12 cellular contexts compared by ENCODE assay signal in genomic region chr2:154306261-154306970, GRCh38.
A peak's percentile ranks its signal among the peaks of the same experiment; 100 is the strongest.
DNase-seq lines count a peak whose midpoint lies in the region; ATAC-seq and TF ChIP-seq lines count a peak whose summit lies in the region.
"Had no signal": no experiment of that assay in that cellular context is flagged by ENCODE, and none has a peak within 500 bp of the region (broad histone marks: within the 10 kb centered on the region; RNA-seq: fewer than 3 reads in every experiment).

No MANE protein-coding gene starts in this region.

- no peak for DNase-seq in GM23338 (ENCODE audit: low spot score)
- peak; percentile 64 for DNase-seq in amniotic epithelial cell (ENCODE audit: low read depth)
- no peak for DNase-seq in mesothelial cell of epicardium (ENCODE audit: low spot score in 2 of 2, unreplicated experiment in 2 of 2)
- DNase-seq in activated CD4-positive, alpha-beta T cell treated with anti-CD3 and anti-CD28 coated beads for 4 hours: no peak
- no peak for DNase-seq in stimulated activated CD4-positive, alpha-beta T cell treated with anti-CD3 and anti-CD28 coated beads, Interleukin-12 subunit alpha, Interleukin-12 subunit beta, amount 100 ng/mL, for 4 hours
- DNase-seq in NCI-H1092 (lab: John Stamatoyannopoulos, UW): no peak
- no peak for DNase-seq in aorta
- DNase-seq: BE2C; CD4-positive, alpha-beta memory T cell had no signal

- H3K36me3 Mint-ChIP-seq in GM23338 (ENCODE audit: low read depth) (no peaks in the 10 kb centered on the region; the same call in 2 of the 3 replicates), mesothelial cell of epicardium (peaks cover 10% of the 10 kb centered on the region)
- H3K36me3 Mint-ChIP-seq: CD4-positive, alpha-beta memory T cell had no signal

- no peaks in the 10 kb centered on the region for H3K9me3 Mint-ChIP-seq in GM23338
- H3K9me3 Mint-ChIP-seq in mesothelial cell of epicardium: peaks cover 8% of the 10 kb centered on the region

- no peaks in the 10 kb centered on the region for H3K9me3 ChIP-seq in aorta (ENCODE audit: control insufficient read depth, low read length)
- H3K9me3 ChIP-seq: BE2C had no signal

- no peaks in the 10 kb centered on the region for H3F3A ChIP-seq in GM23338 (replicated peaks; ENCODE audit: low read depth)

- ATAC-seq in GM23338 (no peak), aorta (ENCODE audit: low FRiP score) (no peak)
- ATAC-seq: HCT116 had no signal

- no peaks in the 10 kb centered on the region for H3K79me2 ChIP-seq in GM23338 (replicated peaks; ENCODE audit: insufficient read depth)

- H3K4me1 Mint-ChIP-seq in GM23338 (peaks cover 7% of the 10 kb centered on the region; the same call in 2 of the 3 replicates), mesothelial cell of epicardium (peaks cover 46% of the 10 kb centered on the region)
- H3K4me1 Mint-ChIP-seq: CD4-positive, alpha-beta memory T cell had no signal

- H3K4me2 ChIP-seq in GM23338: no peak overlapping the region

- H3K36me3 ChIP-seq in GM23338 (ENCODE audit: insufficient read depth): no peaks in the 10 kb centered on the region
- H3K36me3 ChIP-seq in aorta (ENCODE audit: control insufficient read depth in 1 of 2, insufficient read depth in 2 of 2, low read length in 1 of 2): no peaks in the 10 kb centered on the region
- H3K36me3 ChIP-seq: BE2C had no signal

- H3K4me1 ChIP-seq in GM23338 (ENCODE audit: insufficient read depth) (no peaks in the 10 kb centered on the region), aorta (ENCODE audit: control insufficient read depth in 1 of 2, insufficient read depth in 2 of 2, low read length in 2 of 2) (no peaks in the 10 kb centered on the region)
- H3K4me1 ChIP-seq: BE2C had no signal

- H3K9me2 ChIP-seq in GM23338 (ENCODE audit: insufficient read depth): peaks cover 5% of the 10 kb centered on the region; the same call in 1 of the 2 replicates

- TF ChIP-seq CTCF in 22Rv1 (IDR thresholded peaks at IDR 0.05) (no peak), GM23338 (conservative IDR thresholded peaks at IDR 0.05; ENCODE audit: low read depth in 2 of 2) (no peak), mesothelial cell of epicardium (IDR thresholded peaks at IDR 0.05; ENCODE audit: unreplicated experiment) (no peak)

- no peak overlapping the region for H3K4me3 Mint-ChIP-seq in GM23338
- no peak overlapping the region for H3K4me3 Mint-ChIP-seq in mesothelial cell of epicardium
- H3K4me3 Mint-ChIP-seq: CD4-positive, alpha-beta memory T cell had no signal

- intact Hi-C loops in aorta (cut with DNase I): no loop called here

- no peak overlapping the region for H3K4me3 ChIP-seq in GM23338
- no peak overlapping the region for H3K4me3 ChIP-seq in aorta (ENCODE audit: low read length in 2 of 2)

- H3K27me3 ChIP-seq in GM23338 (ENCODE audit: insufficient read depth) (no peaks in the 10 kb centered on the region), aorta (ENCODE audit: control insufficient read depth in 1 of 2, insufficient read depth in 2 of 2, low read length in 1 of 2) (no peaks in the 10 kb centered on the region)
- H3K27me3 ChIP-seq: BE2C had no signal

- WGBS in aorta, 2 donors: 52 to 55% methylated on average over 3 of the region's 3 CpGs

- H3K27ac Mint-ChIP-seq in GM23338 (peak overlapping the region; percentile 49; the same call in 1 of the 2 replicates), mesothelial cell of epicardium (peak overlapping the region; percentile 78)
- H3K27ac Mint-ChIP-seq: CD4-positive, alpha-beta memory T cell had no signal

- H3K27me3 Mint-ChIP-seq in GM23338 (ENCODE audit: insufficient read depth, low read depth, poor library complexity) (no peaks in the 10 kb centered on the region), mesothelial cell of epicardium (ENCODE audit: low read depth) (no peaks in the 10 kb centered on the region)
- H3K27me3 Mint-ChIP-seq: CD4-positive, alpha-beta memory T cell had no signal

- H3K27ac ChIP-seq in 22Rv1: peak overlapping the region; percentile 65
- H3K27ac ChIP-seq in GM23338 (ENCODE audit: low read depth): no peak overlapping the region
- H3K27ac ChIP-seq in aorta (ENCODE audit: low read depth in 1 of 2, low read length in 2 of 2): no peak overlapping the region
- H3K27ac ChIP-seq: C4-2B had no signal

- no peaks in the 10 kb centered on the region for H4K20me1 ChIP-seq in GM23338 (replicated peaks; ENCODE audit: insufficient read depth)

- no peak overlapping the region for H2AFZ ChIP-seq in GM23338

TF ChIP-seq in GM23338, 12 proteins besides CTCF, POLR2A, EP300 and RAD21 (continues in another document):
- TF ChIP-seq ZNF114 (CRISPR knock-in tag; IDR thresholded peaks at IDR 0.05) (no peak), NANOG (IDR thresholded peaks at IDR 0.05; ENCODE audit: borderline replicate concordance) (no peak), ZNF331 (CRISPR knock-in tag; IDR thresholded peaks at IDR 0.05; ENCODE audit: low read depth) (no peak), ETS1 (IDR thresholded peaks at IDR 0.05) (no peak), STAT1 (IDR thresholded peaks at IDR 0.05; ENCODE audit: unreplicated experiment) (no peak), REST (IDR thresholded peaks at IDR 0.05; ENCODE audit: unreplicated experiment) (no peak), JUNB (IDR thresholded peaks at IDR 0.05; ENCODE audit: unreplicated experiment) (no peak), CREB1 (CRISPR knock-in tag; IDR thresholded peaks at IDR 0.05; ENCODE audit: low read depth) (no peak), EZH2 (IDR thresholded peaks at IDR 0.05; ENCODE audit: low read depth, unreplicated experiment) (no peak)
